1 cellular context compared by ENCODE assay signal in genomic region chr6:136550330-136551071, GRCh38.
A peak's percentile ranks its signal among the peaks of the same experiment; 100 is the strongest.
TF ChIP-seq lines count a peak whose summit lies in the region.

MAP7 (minus strand) TSS chr6:136550422; CDS start chr6:136550408, 14 bp downstream.

TF ChIP-seq in K562, 482 proteins besides CTCF, POLR2A, EP300 and RAD21 (continued from another document and continues in another):
- peak; percentile 56; the same call in 1 of the 2 replicates for TF ChIP-seq HINFP (tag; conservative IDR thresholded peaks at IDR 0.05; ENCODE audit: low read depth)
- no peak for TF ChIP-seq HNRNPH1 (optimal IDR thresholded peaks at IDR 0.05; ENCODE audit: low read depth, low read length)
- TF ChIP-seq BCL6 (CRISPR knock-in tag; IDR thresholded peaks at IDR 0.05) = no peak
- TF ChIP-seq CREB1 (IDR thresholded peaks at IDR 0.05) = no peak; the same call in 1 of the 2 replicates
- peak; percentile 63; the same call in 1 of the 2 replicates for TF ChIP-seq CREB1 (CRISPR knock-in tag; IDR thresholded peaks at IDR 0.05)
- no peak for TF ChIP-seq KLF6 (CRISPR knock-in tag; IDR thresholded peaks at IDR 0.05; ENCODE audit: borderline replicate concordance)
- peak in 1 of 2 experiments; percentile 90; a peak in 2 of 4 replicates for TF ChIP-seq TEAD1 (CRISPR knock-in tag; IDR thresholded peaks at IDR 0.05)
- no peak for TF ChIP-seq DLX4 (CRISPR knock-in tag; IDR thresholded peaks at IDR 0.05)
- TF ChIP-seq MTA2 (IDR thresholded peaks at IDR 0.05; ENCODE audit: low read depth) = no peak
- no peak for TF ChIP-seq RFX1 (IDR thresholded peaks at IDR 0.05)
- no peak; the same call in 1 of the 2 replicates for TF ChIP-seq STAG1 (CRISPR knock-in tag; IDR thresholded peaks at IDR 0.05; ENCODE audit: borderline replicate concordance)
- TF ChIP-seq FOXK2 (conservative IDR thresholded peaks at IDR 0.05 in 1 of 2, IDR thresholded peaks at IDR 0.05 in 1 of 2; ENCODE audit: low read depth in 2 of 2) = no peak
- no peak for TF ChIP-seq TRIM28 (IDR thresholded peaks at IDR 0.05)
- TF ChIP-seq RBM34 (IDR thresholded peaks at IDR 0.05; ENCODE audit: borderline replicate concordance, insufficient read depth, low read length) = peak; percentile 30; the same call in 1 of the 2 replicates
- no peak for TF ChIP-seq ZNF778 (CRISPR knock-in tag; IDR thresholded peaks at IDR 0.05)
- TF ChIP-seq ZNF639 (CRISPR knock-in tag; conservative IDR thresholded peaks at IDR 0.05 in 1 of 2, IDR thresholded peaks at IDR 0.05 in 1 of 2) = peak in 1 of 2 experiments; percentile 69; a peak in 2 of 4 replicates
- no peak; the same call in 1 of the 2 replicates for TF ChIP-seq BMI1 (IDR thresholded peaks at IDR 0.05; ENCODE audit: low read length)
- no peak for TF ChIP-seq ZNF224 (CRISPR knock-in tag; IDR thresholded peaks at IDR 0.05)
- TF ChIP-seq ZNF318 (IDR thresholded peaks at IDR 0.05; ENCODE audit: borderline replicate concordance in 1 of 2, low read depth in 1 of 2) = no peak
- TF ChIP-seq DDX20 (tag; IDR thresholded peaks at IDR 0.05; ENCODE audit: low read depth) = no peak
- TF ChIP-seq ZNF395 (CRISPR knock-in tag; IDR thresholded peaks at IDR 0.05) = peak; percentile 83
- TF ChIP-seq GTF2A2 (tag; IDR thresholded peaks at IDR 0.05) = no peak
- no peak for TF ChIP-seq CHD1 (IDR thresholded peaks at IDR 0.05; ENCODE audit: low read length)
- no peak for TF ChIP-seq ETV6 (IDR thresholded peaks at IDR 0.05; ENCODE audit: borderline replicate concordance in 1 of 2, low read depth in 2 of 2, low read length in 1 of 2)
- no peak; the same call in 1 of the 2 replicates for TF ChIP-seq ETV6 (CRISPR knock-in tag; IDR thresholded peaks at IDR 0.05; ENCODE audit: borderline replicate concordance)
- TF ChIP-seq GABPB1 (CRISPR knock-in tag; IDR thresholded peaks at IDR 0.05) = peak; percentile 83; the same call in 1 of the 2 replicates
- TF ChIP-seq ZNF511 (CRISPR knock-in tag; IDR thresholded peaks at IDR 0.05) = 0 out of 2 replicates have a peak, but pooled peaks have one; percentile 51
- no peak for TF ChIP-seq YBX1 (IDR thresholded peaks at IDR 0.05)
- no peak for TF ChIP-seq TSHZ1 (CRISPR knock-in tag; IDR thresholded peaks at IDR 0.05)
- TF ChIP-seq ZNF146 (CRISPR knock-in tag; IDR thresholded peaks at IDR 0.05; ENCODE audit: unreplicated experiment) = no peak
- TF ChIP-seq GTF3C2 (IDR thresholded peaks at IDR 0.05; ENCODE audit: borderline replicate concordance, extremely low read depth, insufficient read length) = no peak
- TF ChIP-seq RBM15 (IDR thresholded peaks at IDR 0.05; ENCODE audit: insufficient read depth, low read length) = no peak
- TF ChIP-seq MAX (CRISPR knock-in tag; IDR thresholded peaks at IDR 0.05) = peak; percentile 69
- TF ChIP-seq HMGN3 (IDR thresholded peaks at IDR 0.05; ENCODE audit: borderline replicate concordance, extremely low read depth, insufficient read length, low read depth, low read length) = peak; percentile 80
- TF ChIP-seq PHF8 (IDR thresholded peaks at IDR 0.05; ENCODE audit: borderline replicate concordance, low read length) = peak; percentile 65; the same call in 1 of the 2 replicates
